Comparison of ENCODE assay signal across 8 cellular contexts in the genomic region with DNA sequence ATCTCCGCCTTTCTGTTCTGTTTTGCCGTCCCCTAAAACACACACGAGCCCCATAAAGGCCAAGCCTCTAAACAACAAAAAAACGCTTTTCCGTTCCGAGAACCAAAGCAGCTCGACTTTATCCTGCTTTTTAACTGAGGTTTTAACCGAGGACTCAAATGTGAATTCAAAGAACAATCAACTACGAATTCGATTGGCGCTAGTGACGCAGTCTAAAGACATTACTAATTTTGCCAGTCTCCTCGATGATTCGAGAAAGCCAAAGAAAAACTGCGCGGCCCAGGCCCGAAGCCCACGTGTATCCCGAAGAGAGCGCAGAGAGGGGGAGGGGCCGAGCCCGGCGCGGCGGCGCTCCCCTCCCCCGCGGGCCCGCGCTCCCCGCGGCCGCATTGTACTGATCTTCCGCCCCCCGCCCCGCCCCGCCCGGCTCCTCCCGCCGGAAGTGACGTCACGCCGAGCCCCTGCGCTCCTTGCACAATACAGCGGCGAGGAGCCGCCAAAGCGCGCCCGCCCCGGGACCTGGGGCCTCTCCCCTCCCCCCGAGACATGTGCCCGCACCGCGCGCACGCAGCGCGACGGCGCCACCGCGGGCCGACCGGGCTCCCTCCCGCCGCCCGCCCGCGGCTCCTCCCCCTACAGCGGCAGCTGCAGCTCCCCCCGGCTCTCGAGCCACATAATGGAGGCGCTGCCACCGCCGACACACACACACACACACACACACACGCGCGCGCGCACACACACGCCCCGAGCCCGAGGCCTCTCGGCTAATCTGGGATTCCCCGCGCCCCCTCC. TPM values are rescaled to one million over a fixed set of nuclear protein-coding genes. Genes with fewer than 3 reads are reported as not detected.
A peak's percentile ranks its signal among the peaks of the same experiment; 100 is the strongest.
DNase-seq lines count a peak whose midpoint lies in the region; FAIRE-seq and TF ChIP-seq lines count a peak whose summit lies in the region.

No MANE protein-coding gene starts in this region.

- peaks cover 32% of the 10 kb centered on the region for H3F3A ChIP-seq in MM.1S (ENCODE audit: insufficient read depth, low read length)

- peak overlapping the region; percentile 95 for H3K4me3 ChIP-seq in HAP-1
- peak overlapping the region; percentile 98 for H3K4me3 ChIP-seq in MM.1S (ENCODE audit: low read length)
- H3K4me3 ChIP-seq in SJSA1 = peak overlapping the region; percentile 85

- peak overlapping the region; percentile 96 for H3K27ac Mint-ChIP-seq in activated naive CD4-positive, alpha-beta T cell treated with anti-CD3 and anti-CD28 coated beads for 36 hours

- H3K4me3 Mint-ChIP-seq in activated naive CD4-positive, alpha-beta T cell treated with anti-CD3 and anti-CD28 coated beads for 36 hours = peak overlapping the region; percentile 90

- H3K36me3 ChIP-seq in ES-I3 (ENCODE audit: insufficient read depth, low read length) = peaks cover 28% of the 10 kb centered on the region
- H3K36me3 ChIP-seq in HAP-1 (replicated peaks) = peaks cover 58% of the 10 kb centered on the region
- peaks cover 33% of the 10 kb centered on the region; the same call in 1 of the 2 replicates for H3K36me3 ChIP-seq in MM.1S (replicated peaks; ENCODE audit: insufficient read depth, low read length)
- peaks cover 62% of the 10 kb centered on the region for H3K36me3 ChIP-seq in SJSA1

- peak overlapping the region; percentile 79 for H3K4me2 ChIP-seq in MM.1S (ENCODE audit: low read depth, low read length)

- H3K4me1 ChIP-seq in ES-I3 (ENCODE audit: insufficient read depth, low read length) (no peaks in the 10 kb centered on the region; the same call in 1 of the 2 replicates), HAP-1 (peaks cover 33% of the 10 kb centered on the region), MM.1S (ENCODE audit: low read length) (0 out of 2 replicates have a peak, but pooled peaks cover 9% of the 10 kb centered on the region), SJSA1 (replicated peaks) (peaks cover 26% of the 10 kb centered on the region)

- H3K9me3 ChIP-seq in ES-I3 (ENCODE audit: control insufficient read depth, insufficient read depth, low read length) (no peaks in the 10 kb centered on the region), HAP-1 (no peaks in the 10 kb centered on the region), MM.1S (replicated peaks; ENCODE audit: insufficient read depth, low read length) (no peaks in the 10 kb centered on the region), SJSA1 (replicated peaks) (no peaks in the 10 kb centered on the region)

- no peak overlapping the region for H2AFZ ChIP-seq in MM.1S (ENCODE audit: low read length)

- no peak for TF ChIP-seq CTCF in MM.1S (IDR thresholded peaks at IDR 0.05; ENCODE audit: low read length)

- CTCF ChIA-PET in activated naive CD4-positive, alpha-beta T cell treated with anti-CD3 and anti-CD28 coated beads for 36 hours (lab: Charles Lee) = interaction anchor here (1.0 to 4.3 kb wide), 5 partner anchors 10 to 189 kb away, joined by 3 to 14 read pairs (median 5); partner anchors contain the start of gene COX20

- no peaks in the 10 kb centered on the region for H3K27me3 Mint-ChIP-seq in activated naive CD4-positive, alpha-beta T cell treated with anti-CD3 and anti-CD28 coated beads for 36 hours (ENCODE audit: low read depth)

- DNase-seq in HAP-1 (ENCODE audit: low spot score in 2 of 2) (peak; percentile 87 to 97), MM.1S (peak; percentile 98), SJSA1 (ENCODE audit: low read depth in 1 of 2, low spot score in 2 of 2) (peak; percentile 93 to 97), frontal cortex (ENCODE audit: low spot score in 2 of 2) (peak; percentile 90 to 92), non-pigmented ciliary epithelial cell (ENCODE audit: low read depth) (peak; percentile 38), substantia nigra (lab: John Stamatoyannopoulos, UW) (peak; percentile 73 to 98 (median 93))
- peak; percentile 97 for DNase-seq in activated naive CD4-positive, alpha-beta T cell treated with anti-CD3 and anti-CD28 coated beads for 36 hours

- H3K9ac ChIP-seq in ES-I3 (ENCODE audit: low read depth, low read length) (peak overlapping the region; percentile 100), MM.1S (ENCODE audit: low read length) (peak overlapping the region; percentile 100)

- H3K27ac ChIP-seq in MM.1S (ENCODE audit: low read length) (peak overlapping the region; percentile 98), SJSA1 (peak overlapping the region; percentile 95), substantia nigra (ENCODE audit: low read depth, low read length, poor library complexity, severe bottlenecking) (peak overlapping the region; percentile 99)

- FAIRE-seq in frontal cortex (lab: Jason Lieb, UNC) = no peak

- no peaks in the 10 kb centered on the region for H3K27me3 ChIP-seq in HAP-1 (ENCODE audit: low read depth)
- no peaks in the 10 kb centered on the region for H3K27me3 ChIP-seq in MM.1S (replicated peaks; ENCODE audit: insufficient read depth, low read length)
- no peaks in the 10 kb centered on the region for H3K27me3 ChIP-seq in SJSA1 (replicated peaks)

- H3K9me3 Mint-ChIP-seq in activated naive CD4-positive, alpha-beta T cell treated with anti-CD3 and anti-CD28 coated beads for 36 hours = no peaks in the 10 kb centered on the region

- in situ Hi-C loops in HAP-1 (cut with MboI; ENCODE audit: low sequenced_read_pairs) = loop anchor here (5.0 to 25.0 kb wide), 2 partner anchors 109 to 174 kb away; no protein-coding TSS in a partner anchor

- no peaks in the 10 kb centered on the region for H3K9me2 ChIP-seq in MM.1S (replicated peaks; ENCODE audit: insufficient read depth, low read length)

- peaks cover 64% of the 10 kb centered on the region for H3K79me2 ChIP-seq in MM.1S (ENCODE audit: low read length)

- peaks cover 44% of the 10 kb centered on the region for H3K4me1 Mint-ChIP-seq in activated naive CD4-positive, alpha-beta T cell treated with anti-CD3 and anti-CD28 coated beads for 36 hours (ENCODE audit: low read depth)

- H3K36me3 Mint-ChIP-seq in activated naive CD4-positive, alpha-beta T cell treated with anti-CD3 and anti-CD28 coated beads for 36 hours (ENCODE audit: low read depth) = peaks cover 49% of the 10 kb centered on the region

- peaks cover 49% of the 10 kb centered on the region for H4K20me1 ChIP-seq in MM.1S (ENCODE audit: insufficient read depth, low read length)

- intact Hi-C loops in activated naive CD4-positive, alpha-beta T cell treated with anti-CD3 and anti-CD28 coated beads for 36 hours (cut with micrococcal nuclease) = loop anchor here (1.0 to 10.0 kb wide), 3 partner anchors 815 to 1704 kb away; partner anchors contain the start of genes CNST and TFB2M

RNA-seq across cellular contexts. Expression of gene HNRNPU, which starts 1.4 kb away (rescaled TPM):
- total RNA-seq in SJSA1 (2014; rRNA removed; shearing (Covaris generic)) = 411 and 566 TPM in 2 replicates
- 100 to 1,000 TPM; 331 to 338 TPM for total RNA-seq in activated naive CD4-positive, alpha-beta T cell treated with anti-CD3 and anti-CD28 coated beads for 36 hours
- total RNA-seq in frontal cortex = 567 TPM

RNA-seq across cellular contexts. Expression of gene COX20, which starts 27.4 kb away (rescaled TPM):
- 44.8 and 142 TPM in 2 replicates for total RNA-seq in SJSA1 (2014; rRNA removed; shearing (Covaris generic))
- total RNA-seq in activated naive CD4-positive, alpha-beta T cell treated with anti-CD3 and anti-CD28 coated beads for 36 hours = 10 to 100 TPM; 21.4 to 24.2 TPM
- total RNA-seq in frontal cortex = 70.5 TPM

Comparison
In these comparisons a context has a peak if more than half of its experiments do, and no peak if none do; other contexts are left out.
1. Peak in every context shown above with its lines: DNase-seq, H3K4me3 ChIP-seq and H3K27ac ChIP-seq.
2. DNase-seq: peak in every context shown above with its lines; median percentile 98 in MM.1S; 97 in activated naive CD4-positive, alpha-beta T cell treated with anti-CD3 and anti-CD28 coated beads for 36 hours; 95 in SJSA1; 93 in substantia nigra; 92 in HAP-1; 91 in frontal cortex; 38 in non-pigmented ciliary epithelial cell.